In the genomic region with DNA sequence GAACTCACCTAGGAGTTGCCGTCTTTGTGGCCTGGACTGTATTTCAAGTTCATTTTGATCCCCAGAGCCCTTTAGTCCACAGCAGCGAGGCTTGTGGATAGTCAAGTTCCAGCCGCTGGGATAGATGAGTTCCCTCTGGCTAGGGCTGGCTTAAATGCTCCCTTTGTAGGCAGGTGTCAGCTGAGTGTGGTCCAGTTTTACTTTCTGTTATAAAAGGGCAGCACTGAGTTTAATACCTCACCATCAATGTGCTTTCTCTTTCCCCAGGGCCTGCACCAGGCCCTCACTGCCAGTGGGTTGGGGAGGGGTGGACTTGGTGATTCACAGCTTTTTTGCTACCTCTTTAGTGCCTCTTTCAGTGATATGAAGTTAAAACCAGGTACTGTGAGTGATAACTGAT, we compare ENCODE assay signal across 29 cellular contexts.
"Had no signal": no experiment of that assay in that cellular context is flagged by ENCODE, and none has a peak within 500 bp of the region (broad histone marks: within the 10 kb centered on the region; RNA-seq: fewer than 3 reads in every experiment).

No MANE protein-coding gene starts in this region.

- H3K4me3 ChIP-seq: left lung, lower lobe of right lung, pancreas, prostate gland, skin epidermis, stomach, testis, thyroid gland, transverse colon, upper lobe of left lung, vagina had no signal

- H3K4me3 Mint-ChIP-seq: immature natural killer cell; naive thymus-derived CD8-positive, alpha-beta T cell; stimulated activated naive B cell treated with anti-CD40 and anti-IgM and Interleukin-4, amounts not matched to agents 10 μg/mL and 1 μg/mL and 100 μg/mL, for 72 hours had no signal

- H3K36me3 ChIP-seq: left lung, lower lobe of right lung, pancreas, prostate gland, stomach, thyroid gland, transverse colon, upper lobe of left lung, vagina had no signal

- DNase-seq: hypothalamus; immature natural killer cell; kidney; left colon; left lung; lower lobe of right lung; mammary epithelial cell; mesenchymal stem cell; naive thymus-derived CD8-positive, alpha-beta T cell; nucleus accumbens; pancreas; posterior cingulate gyrus; retina; right cardiac atrium; stimulated activated CD4-positive, alpha-beta T cell treated with anti-CD3 and anti-CD28 coated beads, Interleukin-1b, Interleukin-23, amount 100 ng/mL, for 48 hours; stimulated activated CD4-positive, alpha-beta T cell treated with anti-CD3 and anti-CD28 coated beads, Interleukin-2, amount 100 ng/mL, for 48 hours; stimulated activated CD4-positive, alpha-beta T cell treated with anti-CD3 and anti-CD28 coated beads, Interleukin-4, amount 100 ng/mL, for 4 hours; stimulated activated CD8-positive, alpha-beta memory T cell treated with anti-CD3 and anti-CD28 coated beads, Interleukin-4, amount 100 ng/mL, for 48 hours; stimulated activated naive B cell treated with anti-CD40 and anti-IgM and Interleukin-4, amounts not matched to agents 10 μg/mL and 1 μg/mL and 100 μg/mL, for 72 hours; stimulated activated naive CD8-positive, alpha-beta T cell treated with anti-CD3 and anti-CD28 coated beads, Interleukin-15, Interleukin-2, amounts not matched to agents 100 U/mL and 50 U/mL, for 24 hours; stomach; testis; thyroid gland; transverse colon; upper lobe of left lung had no signal

- ATAC-seq: left colon; left lung; lower lobe of right lung; naive thymus-derived CD8-positive, alpha-beta T cell; pancreas; right cardiac atrium; sciatic nerve; stimulated activated naive B cell treated with anti-CD40 and anti-IgM and Interleukin-4, amounts not matched to agents 10 μg/mL and 1 μg/mL and 100 μg/mL, for 72 hours; stimulated activated naive CD8-positive, alpha-beta T cell treated with anti-CD3 and anti-CD28 coated beads, Interleukin-15, Interleukin-2, amounts not matched to agents 100 U/mL and 50 U/mL, for 24 hours had no signal

- H3K4me1 Mint-ChIP-seq: immature natural killer cell; naive thymus-derived CD8-positive, alpha-beta T cell; stimulated activated naive B cell treated with anti-CD40 and anti-IgM and Interleukin-4, amounts not matched to agents 10 μg/mL and 1 μg/mL and 100 μg/mL, for 72 hours had no signal

- H3K27ac ChIP-seq: left lung, lower lobe of right lung, pancreas, prostate gland, skin epidermis, stomach, testis, thyroid gland, transverse colon, upper lobe of left lung, vagina had no signal

- H3K27me3 ChIP-seq: left lung, pancreas, stomach, testis, thyroid gland, transverse colon, upper lobe of left lung, vagina had no signal

- H3K9me3 ChIP-seq: lower lobe of right lung, pancreas, prostate gland, stomach, testis, thyroid gland, transverse colon, upper lobe of left lung, vagina had no signal

- H3K4me1 ChIP-seq: left lung, lower lobe of right lung, pancreas, prostate gland, stomach, testis, thyroid gland, transverse colon, upper lobe of left lung, vagina had no signal

- H3K27ac Mint-ChIP-seq: immature natural killer cell; naive thymus-derived CD8-positive, alpha-beta T cell; stimulated activated naive B cell treated with anti-CD40 and anti-IgM and Interleukin-4, amounts not matched to agents 10 μg/mL and 1 μg/mL and 100 μg/mL, for 72 hours had no signal

- H3K36me3 Mint-ChIP-seq: immature natural killer cell; stimulated activated naive B cell treated with anti-CD40 and anti-IgM and Interleukin-4, amounts not matched to agents 10 μg/mL and 1 μg/mL and 100 μg/mL, for 72 hours had no signal
